ENCODE assay signal across 8 cellular contexts in the genomic region with DNA sequence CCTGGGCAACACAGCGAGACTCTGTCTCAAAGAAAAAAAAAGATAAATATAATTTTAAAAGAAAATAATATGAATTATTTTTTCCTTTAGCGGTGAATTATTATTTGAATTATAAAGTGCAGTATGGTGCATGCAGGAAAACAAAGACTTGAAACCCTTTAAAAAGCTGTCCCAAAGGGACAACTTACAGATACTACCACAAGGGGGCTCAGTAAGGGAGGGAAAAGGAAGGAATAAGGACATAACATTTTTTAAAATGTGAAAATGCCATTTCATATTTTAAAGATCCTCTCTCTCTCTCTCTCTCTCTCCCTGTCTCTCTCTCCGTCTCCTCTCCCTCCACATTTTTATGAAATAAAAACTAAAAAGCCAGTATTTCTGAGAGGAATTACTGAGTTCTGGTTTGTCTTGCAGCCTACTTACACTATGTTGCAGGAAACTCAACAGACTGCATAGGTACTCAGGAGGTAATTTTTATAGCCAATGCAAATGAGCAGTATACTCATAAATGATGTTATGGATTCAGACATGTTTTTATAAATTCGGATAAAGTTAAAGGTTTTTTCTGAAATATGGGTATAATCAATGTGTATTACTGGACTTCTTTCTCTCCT.
DNase-seq lines count a peak whose midpoint lies in the region; TF ChIP-seq lines count a peak whose summit lies in the region.

No MANE protein-coding gene starts in this region.

- no peak for DNase-seq in GM06990 (ENCODE audit: extremely low read depth, insufficient read length)
- peak; percentile 18 for DNase-seq in NCI-H345 (lab: John Stamatoyannopoulos, UW)
- peak; percentile 7 for DNase-seq in cerebellar cortex (ENCODE audit: low spot score)
- DNase-seq in osteoblast (ENCODE audit: insufficient read length, low spot score, missing footprints): no peak
- DNase-seq in activated CD4-positive, CD25-positive, alpha-beta regulatory T cell treated with anti-CD3 and anti-CD28 coated beads, Interleukin-2, amount 50 U/mL, for 72 hours: no peak
- DNase-seq in NK-92 (lab: John Stamatoyannopoulos, UW; ENCODE audit: unreplicated experiment): no peak
- no peak for DNase-seq in effector CD4-positive, alpha-beta T cell

- H3K4me1 ChIP-seq in HEK293 (ENCODE audit: control insufficient read depth, insufficient read depth, low read length): no peaks in the 10 kb centered on the region
- no peaks in the 10 kb centered on the region for H3K4me1 ChIP-seq in osteoblast (ENCODE audit: insufficient read depth, low read length)

- H3K27me3 ChIP-seq in GM06990 (replicated peaks; ENCODE audit: control insufficient read depth, insufficient read depth, low read length): no peaks in the 10 kb centered on the region
- H3K27me3 ChIP-seq in osteoblast (ENCODE audit: insufficient read depth, low read length): no peaks in the 10 kb centered on the region

- H3K9me3 ChIP-seq in HEK293 (ENCODE audit: control insufficient read depth, insufficient read depth, low read depth, low read length) (no peaks in the 10 kb centered on the region), osteoblast (ENCODE audit: low read depth, low read length) (no peaks in the 10 kb centered on the region)

- H3K36me3 ChIP-seq in GM06990 (ENCODE audit: control insufficient read depth, insufficient read depth, low read length): no peaks in the 10 kb centered on the region
- no peaks in the 10 kb centered on the region for H3K36me3 ChIP-seq in HEK293 (ENCODE audit: control insufficient read depth in 2 of 2, insufficient read depth in 1 of 2, low read length in 2 of 2)
- H3K36me3 ChIP-seq in osteoblast (ENCODE audit: insufficient read depth, low read length): no peaks in the 10 kb centered on the region

- CTCF ChIA-PET in HEK293 (lab: Yijun Ruan, JAX): interaction anchor here (0.5 to 1.6 kb wide), 4 partner anchors 17 to 434 kb away, joined by 3 to 7 read pairs (median 3); no protein-coding TSS in a partner anchor

- H3K27ac ChIP-seq in HEK293 (ENCODE audit: extremely low read depth, low read depth, low read length): no peak overlapping the region
- no peak overlapping the region for H3K27ac ChIP-seq in osteoblast (ENCODE audit: low read depth, low read length)

- peak overlapping the region; percentile 69 for H3K4me2 ChIP-seq in osteoblast (ENCODE audit: insufficient read depth, low read length)

- peak; percentile 62 for TF ChIP-seq CTCF in GM06990 (IDR thresholded peaks at IDR 0.05; ENCODE audit: insufficient read depth, low read length, poor library complexity, severe bottlenecking)
- no peak for TF ChIP-seq CTCF in HEK293 (tag by site-specific recombination; IDR thresholded peaks at IDR 0.05)
- TF ChIP-seq CTCF in osteoblast (IDR thresholded peaks at IDR 0.05; ENCODE audit: extremely low read depth, low read depth, low read length): peak; percentile 72

- peak overlapping the region; percentile 65 for H2AFZ ChIP-seq in osteoblast (ENCODE audit: low read length)

- POLR2A ChIA-PET in HEK293 (lab: Yijun Ruan, JAX): no interaction called here

- no peaks in the 10 kb centered on the region for H3K79me2 ChIP-seq in osteoblast (ENCODE audit: insufficient read depth, low read length)

- H3K4me3 ChIP-seq in GM06990 (replicated peaks; ENCODE audit: low read depth, low read length) (no peak overlapping the region), HEK293 (ENCODE audit: low read depth, low read length) (no peak overlapping the region), osteoblast (ENCODE audit: insufficient read depth, low read length) (peak overlapping the region; percentile 13)

- no peaks in the 10 kb centered on the region for H4K20me1 ChIP-seq in osteoblast (ENCODE audit: insufficient read depth, low read length)

TF ChIP-seq in HEK293, 187 proteins besides CTCF, POLR2A, EP300 and RAD21:
- TF ChIP-seq ZNF654 (tag by site-specific recombination; IDR thresholded peaks at IDR 0.05; ENCODE audit: low read depth) (peak; percentile 42), ZNF600 (tag by site-specific recombination; IDR thresholded peaks at IDR 0.05) (no peak), ZNF184 (tag by site-specific recombination; IDR thresholded peaks at IDR 0.05) (no peak), ZNF768 (tag by site-specific recombination; IDR thresholded peaks at IDR 0.05) (no peak), ZNF335 (tag by site-specific recombination; conservative IDR thresholded peaks at IDR 0.05) (no peak), YY2 (tag by site-specific recombination; IDR thresholded peaks at IDR 0.05) (no peak)
- TF ChIP-seq, protein P1, sequence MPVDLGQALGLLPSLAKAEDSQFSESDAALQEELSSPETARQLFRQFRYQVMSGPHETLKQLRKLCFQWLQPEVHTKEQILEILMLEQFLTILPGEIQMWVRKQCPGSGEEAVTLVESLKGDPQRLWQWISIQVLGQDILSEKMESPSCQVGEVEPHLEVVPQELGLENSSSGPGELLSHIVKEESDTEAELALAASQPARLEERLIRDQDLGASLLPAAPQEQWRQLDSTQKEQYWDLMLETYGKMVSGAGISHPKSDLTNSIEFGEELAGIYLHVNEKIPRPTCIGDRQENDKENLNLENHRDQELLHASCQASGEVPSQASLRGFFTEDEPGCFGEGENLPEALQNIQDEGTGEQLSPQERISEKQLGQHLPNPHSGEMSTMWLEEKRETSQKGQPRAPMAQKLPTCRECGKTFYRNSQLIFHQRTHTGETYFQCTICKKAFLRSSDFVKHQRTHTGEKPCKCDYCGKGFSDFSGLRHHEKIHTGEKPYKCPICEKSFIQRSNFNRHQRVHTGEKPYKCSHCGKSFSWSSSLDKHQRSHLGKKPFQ (tag by site-specific recombination; IDR thresholded peaks at IDR 0.05): no peak
- TF ChIP-seq, protein P2, sequence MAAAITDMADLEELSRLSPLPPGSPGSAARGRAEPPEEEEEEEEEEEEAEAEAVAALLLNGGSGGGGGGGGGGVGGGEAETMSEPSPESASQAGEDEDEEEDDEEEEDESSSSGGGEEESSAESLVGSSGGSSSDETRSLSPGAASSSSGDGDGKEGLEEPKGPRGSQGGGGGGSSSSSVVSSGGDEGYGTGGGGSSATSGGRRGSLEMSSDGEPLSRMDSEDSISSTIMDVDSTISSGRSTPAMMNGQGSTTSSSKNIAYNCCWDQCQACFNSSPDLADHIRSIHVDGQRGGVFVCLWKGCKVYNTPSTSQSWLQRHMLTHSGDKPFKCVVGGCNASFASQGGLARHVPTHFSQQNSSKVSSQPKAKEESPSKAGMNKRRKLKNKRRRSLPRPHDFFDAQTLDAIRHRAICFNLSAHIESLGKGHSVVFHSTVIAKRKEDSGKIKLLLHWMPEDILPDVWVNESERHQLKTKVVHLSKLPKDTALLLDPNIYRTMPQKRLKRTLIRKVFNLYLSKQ (tag by site-specific recombination; IDR thresholded peaks at IDR 0.05; ENCODE audit: borderline replicate concordance): no peak
TF ChIP-seq in HEK293: peak in this region for 1.

Comparison
In these comparisons a context has a peak if more than half of its experiments do, and no peak if none do; other contexts are left out.
1. DNase-seq: peak in NCI-H345 (single experiment) and cerebellar cortex (single experiment); none in GM06990 (single experiment), osteoblast (single experiment), activated CD4-positive, CD25-positive, alpha-beta regulatory T cell treated with anti-CD3 and anti-CD28 coated beads, Interleukin-2, amount 50 U/mL, for 72 hours (single experiment), NK-92 (single experiment) and effector CD4-positive, alpha-beta T cell (single experiment).